Comparison of ENCODE assay signal across 8 cellular contexts in the genomic region with DNA sequence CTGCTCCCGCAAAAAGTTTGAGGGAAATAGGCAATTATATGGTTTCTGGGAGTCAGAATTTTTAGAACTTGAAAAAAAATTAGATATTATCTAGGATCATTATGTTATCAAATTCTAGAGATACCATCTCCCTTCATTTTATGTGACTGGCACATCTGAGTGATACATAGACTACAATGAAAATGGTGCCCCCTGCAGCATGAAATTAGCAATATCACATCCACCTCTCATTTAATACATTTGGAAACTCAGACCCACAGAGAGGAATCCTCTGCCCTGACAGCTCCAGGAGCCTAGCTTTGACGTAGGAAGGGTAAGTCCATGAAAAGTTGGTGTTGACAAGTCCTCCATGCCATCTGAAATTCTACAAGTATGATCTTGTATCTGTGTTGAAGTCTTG.
DNase-seq lines count a peak whose midpoint lies in the region; ATAC-seq and TF ChIP-seq lines count a peak whose summit lies in the region.

No MANE protein-coding gene starts in this region.

- 53 to 73% (median 57%) methylated on average over 2 of the region's 2 CpGs for WGBS in spleen, 5 donors

- no peaks in the 10 kb centered on the region for H3K9me3 Mint-ChIP-seq in Calu3 (ENCODE audit: low read depth, unreplicated experiment)

- no peaks in the 10 kb centered on the region for H3K4me1 ChIP-seq in spleen

- no peaks in the 10 kb centered on the region for H3K27me3 ChIP-seq in spleen (replicated peaks in 1 of 7)

- intact Hi-C loops in Calu3 (cut with micrococcal nuclease; ENCODE audit: unreplicated experiment) = loop anchor here (1.0 to 5.0 kb wide), 2 partner anchors 250 to 295 kb away; no protein-coding TSS in a partner anchor
- intact Hi-C loops in spleen (cut with DNase I; ENCODE audit: low total_unique reads) = no loop called here

- BruUV-seq in Calu3 (replicated peaks; lab: Mats Ljungman, UMichigan) = no TSS peak

- no peak overlapping the region for H3K4me3 Mint-ChIP-seq in Calu3 (ENCODE audit: low read depth, unreplicated experiment)

- no peaks in the 10 kb centered on the region for H3K36me3 Mint-ChIP-seq in Calu3 (ENCODE audit: insufficient read depth, unreplicated experiment)

- H3K27ac ChIP-seq in spleen = no peak overlapping the region

- TF ChIP-seq CTCF in Calu3 (IDR thresholded peaks at IDR 0.05; ENCODE audit: unreplicated experiment) (peak; percentile 24), epithelial cell of proximal tubule (conservative IDR thresholded peaks at IDR 0.05; ENCODE audit: low read depth, low read length) (peak; percentile 61), spleen (IDR thresholded peaks at IDR 0.05 in 8 of 11, conservative IDR thresholded peaks at IDR 0.05 in 3 of 11) (peak in 5 of 11 experiments; percentile 11 to 39 (median 27))

- H3K4me3 ChIP-seq in epithelial cell of proximal tubule (ENCODE audit: low read depth, low read length) (no peak overlapping the region), spleen (no peak overlapping the region)

- ATAC-seq in GM21528 (IDR thresholded peaks at IDR 0.05; ENCODE audit: low FRiP score, unreplicated experiment) (peak; percentile 54), GM19328 (IDR thresholded peaks at IDR 0.05; ENCODE audit: unreplicated experiment) (no peak)

- peak; percentile 48 for DNase-seq in Calu3
- DNase-seq in NCI-H82 (lab: John Stamatoyannopoulos, UW) = peak; percentile 74
- no peak for DNase-seq in epithelial cell of proximal tubule (ENCODE audit: low read depth)
- DNase-seq in spleen = no peak
- DNase-seq in activated CD4-positive, CD25-positive, alpha-beta regulatory T cell (lab: John Stamatoyannopoulos, UW) = no peak
- no peak for DNase-seq in cerebellum (ENCODE audit: low spot score)

- H3K36me3 ChIP-seq in spleen = no peaks in the 10 kb centered on the region

- CTCF ChIA-PET in Calu3 (lab: Charles Lee) = no interaction called here

- no peaks in the 10 kb centered on the region for H3K9me3 ChIP-seq in spleen

- TF ChIP-seq POLR2A in spleen (IDR thresholded peaks at IDR 0.05) = no peak

- H3K27me3 Mint-ChIP-seq in Calu3 (ENCODE audit: unreplicated experiment) = peaks cover 13% of the 10 kb centered on the region

- H3K27ac Mint-ChIP-seq in Calu3 (ENCODE audit: unreplicated experiment) = no peak overlapping the region

- H3K4me1 Mint-ChIP-seq in Calu3 (ENCODE audit: low read depth, unreplicated experiment) = no peaks in the 10 kb centered on the region

Comparison
In these comparisons a context has a peak if more than half of its experiments do, and no peak if none do; other contexts are left out.
1. DNase-seq: peak in Calu3 (single experiment) and NCI-H82 (single experiment); none in epithelial cell of proximal tubule (single experiment), spleen (single experiment), activated CD4-positive, CD25-positive, alpha-beta regulatory T cell (0 of 4) and cerebellum (single experiment).